ENCODE assay signal across 34 cellular contexts in genomic region chr3:7193271-7193670, GRCh38.
"Had no signal": no experiment of that assay in that cellular context is flagged by ENCODE, and none has a peak within 500 bp of the region (broad histone marks: within the 10 kb centered on the region; RNA-seq: fewer than 3 reads in every experiment).

No MANE protein-coding gene starts in this region.

- H3K4me3 ChIP-seq: MG63 had no signal

- H3K27me3 ChIP-seq: MG63 had no signal

- H3K9me3 ChIP-seq: MG63 had no signal

- DNase-seq: Karpas-422, Kasumi-1, MG63, MM.1S, MV-4-11, NCI-H1092, NCI-H1092 treated with DMSO at 0.1 percent for 48 hours, NCI-H1105, NCI-H1105 treated with DMSO at 0.1 percent for 48 hours, NCI-H1417, NCI-H1417 treated with DMSO at 0.1 percent for 48 hours, NCI-H1436, NCI-H1436 treated with DMSO at 0.1 percent for 48 hours, NCI-H146, NCI-H1694, NCI-H1694 treated with DMSO at 0.1 percent for 48 hours, NCI-H187, NCI-H187 treated with DMSO at 0.1 percent for 48 hours, NCI-H1930, NCI-H2029, NCI-H2029 treated with DMSO at 0.1 percent for 48 hours, NCI-H2081, NCI-H2081 treated with DMSO at 0.1 percent for 48 hours, NCI-H2107, NCI-H2171, NCI-H2171 treated with DMSO at 0.1 percent for 48 hours, NCI-H2227 treated with DMSO at 0.1 percent for 48 hours, NCI-H226, NCI-H345, NCI-H446, NCI-H446 treated with DMSO at 0.1 percent for 48 hours, NCI-H510A, NCI-H510A treated with DMSO at 0.1 percent for 48 hours had no signal

- H3K27ac ChIP-seq: KMS-11 had no signal
